Comparison of ENCODE assay signal across 8 cellular contexts in the genomic region with DNA sequence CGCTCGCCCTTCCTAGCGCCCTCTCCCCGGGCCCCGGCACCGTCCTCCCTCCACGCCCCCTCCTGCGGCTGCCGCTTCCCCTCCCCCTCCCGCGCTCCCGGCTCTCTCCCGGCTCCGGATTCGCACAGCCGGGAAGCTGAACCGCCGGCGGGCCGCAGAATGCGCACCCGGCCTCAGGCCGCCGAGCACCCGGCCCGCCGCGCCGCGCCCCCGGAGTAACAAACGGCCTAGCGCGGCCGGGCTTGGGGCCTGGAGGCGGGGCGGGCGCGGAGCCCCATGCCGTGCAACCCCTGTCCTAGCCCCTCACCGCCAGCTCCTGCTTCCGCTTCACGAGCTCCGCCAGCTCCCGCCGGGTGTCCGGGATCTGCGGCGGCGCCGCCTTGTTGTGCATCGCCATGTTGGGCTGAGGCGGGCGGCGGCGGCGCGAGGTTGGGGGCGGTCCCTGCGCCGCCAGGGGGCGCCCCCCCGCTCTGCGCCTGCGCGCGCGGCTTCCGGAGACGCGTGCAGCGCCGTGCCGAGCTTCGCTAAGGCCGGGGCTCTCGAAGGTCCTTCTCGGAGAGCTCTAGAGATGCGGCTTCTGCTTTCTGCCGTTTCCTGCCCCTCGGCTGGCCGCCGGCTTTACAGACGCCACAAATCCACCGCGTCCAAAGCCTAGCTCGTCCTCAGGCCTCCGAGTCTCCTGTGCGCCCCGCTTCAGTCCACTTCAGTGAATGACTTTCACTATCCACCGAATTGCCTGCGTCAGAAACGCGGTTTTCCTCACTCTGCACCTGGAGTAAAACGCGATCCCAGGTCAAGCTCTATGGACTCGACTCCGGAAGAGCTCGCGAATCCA. TPM values are rescaled to one million over a fixed set of nuclear protein-coding genes. Genes with fewer than 3 reads are reported as not detected.
DNase-seq lines count a peak whose midpoint lies in the region; ATAC-seq, FAIRE-seq and TF ChIP-seq lines count a peak whose summit lies in the region.

A gene (minus strand): TSS at position 417 of the 835 bp plus-strand sequence. CDS start 20 bp downstream, at position 397.

- H3K36me3 ChIP-seq in ascending aorta, result peaks cover 6 to 10% of the 10 kb centered on the region in 2 donors

- H3K4me1 Mint-ChIP-seq in T-helper 2 cell treated with Interferon-gamma antibody and Interleukin-4, amounts not matched to agents 5 μg/mL and 100 μg/mL, for 36 hours (ENCODE audit: low read depth), result peaks cover 37% of the 10 kb centered on the region

- peak; percentile 93 for ATAC-seq in HG02678 (IDR thresholded peaks at IDR 0.05; ENCODE audit: unreplicated experiment)

- no peaks in the 10 kb centered on the region for H3K27me3 Mint-ChIP-seq in T-helper 2 cell treated with Interferon-gamma antibody and Interleukin-4, amounts not matched to agents 5 μg/mL and 100 μg/mL, for 36 hours (ENCODE audit: low read depth)

- DNase-seq in GM12892 (ENCODE audit: insufficient read length) (peak; percentile 87), NCI-H1105 treated with DMSO at 0.1 percent for 48 hours (lab: John Stamatoyannopoulos, UW) (peak; percentile 86), ascending aorta (ENCODE audit: low spot score in 2 of 2) (peak; percentile 12 to 91), hepatic stellate cell (ENCODE audit: low spot score) (peak; percentile 94), retina (peak; percentile 94), cortex of kidney (lab: John Stamatoyannopoulos, UW) (no peak)
- DNase-seq in T-helper 2 cell treated with Interferon-gamma antibody and Interleukin-4, amounts not matched to agents 5 μg/mL and 100 μg/mL, for 36 hours (ENCODE audit: low spot score), result peak; percentile 86

- H3K4me3 Mint-ChIP-seq in T-helper 2 cell treated with Interferon-gamma antibody and Interleukin-4, amounts not matched to agents 5 μg/mL and 100 μg/mL, for 36 hours, result peak within 1 kb of the TSS; percentile 96

- peak within 1 kb of the TSS; percentile 92 to 99 for H3K27ac ChIP-seq in ascending aorta

- H3K27ac Mint-ChIP-seq in T-helper 2 cell treated with Interferon-gamma antibody and Interleukin-4, amounts not matched to agents 5 μg/mL and 100 μg/mL, for 36 hours, result peak within 1 kb of the TSS; percentile 93

- TF ChIP-seq POLR2A in GM12892 (IDR thresholded peaks at IDR 0.05; ENCODE audit: low read depth, low read length), result peak; percentile 73

- peak; percentile 20 to 84 (median 48) for TF ChIP-seq CTCF in ascending aorta (IDR thresholded peaks at IDR 0.05)

- intact Hi-C loops in ascending aorta (cut with DNase I), result loop anchor here (1.0 to 5.0 kb wide), 5 partner anchors 20 to 178 kb away; a partner anchor contains a TSS

- H3K36me3 Mint-ChIP-seq in T-helper 2 cell treated with Interferon-gamma antibody and Interleukin-4, amounts not matched to agents 5 μg/mL and 100 μg/mL, for 36 hours (ENCODE audit: low read depth), result peaks cover 16% of the 10 kb centered on the region

- H3K4me3 ChIP-seq in ascending aorta, result peak within 1 kb of the TSS; percentile 92 to 99

- H3K9me3 Mint-ChIP-seq in T-helper 2 cell treated with Interferon-gamma antibody and Interleukin-4, amounts not matched to agents 5 μg/mL and 100 μg/mL, for 36 hours, result no peaks in the 10 kb centered on the region

- peaks cover 8 to 24% of the 10 kb centered on the region in 2 donors for H3K4me1 ChIP-seq in ascending aorta

- no peaks in the 10 kb centered on the region for H3K9me3 ChIP-seq in ascending aorta

- no peaks in the 10 kb centered on the region for H3K27me3 ChIP-seq in ascending aorta

- FAIRE-seq in GM12892 (lab: Jason Lieb, UNC), result peak; percentile 69

RNA-seq across cellular contexts. Expression of the gene that starts here (rescaled TPM):
- polyA plus RNA-seq in GM12892 (2012; ENCODE audit: missing spikeins), result 45.3 TPM
- 12.3 TPM for total RNA-seq in ascending aorta
